In the genomic region with DNA sequence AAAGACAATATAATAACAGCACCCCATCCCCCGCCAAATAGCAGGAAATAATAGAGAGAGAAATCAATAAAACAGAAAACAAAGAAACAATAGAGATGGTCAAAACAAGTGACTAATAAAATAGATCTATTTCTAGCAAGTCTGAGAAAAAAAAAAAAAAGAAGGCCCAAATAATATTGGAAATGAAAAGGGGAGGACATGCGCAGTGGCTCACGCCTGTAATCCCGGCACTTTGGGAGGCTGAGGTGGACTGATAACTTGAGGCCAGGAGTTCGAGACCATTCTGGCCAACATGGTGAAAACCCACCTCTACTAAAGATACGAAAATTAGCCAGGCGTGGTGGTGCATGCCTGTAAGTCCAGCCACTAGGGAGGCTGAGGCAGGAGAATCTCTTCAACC, we compare ENCODE assay signal across 23 cellular contexts. TPM values are rescaled to one million over a fixed set of nuclear protein-coding genes. Genes with fewer than 3 reads are reported as not detected.
"Had no signal": no experiment of that assay in that cellular context is flagged by ENCODE, and none has a peak within 500 bp of the region (broad histone marks: within the 10 kb centered on the region; RNA-seq: fewer than 3 reads in every experiment).

No MANE protein-coding gene starts in this region.

- ATAC-seq: Panc1, PC-3 had no signal

- DNase-seq: Karpas-422, KG1, MG63, NCI-H1092 treated with DMSO at 0.1 percent for 48 hours, NCI-H1436, NCI-H187, NCI-H2029, NCI-H2081 treated with DMSO at 0.1 percent for 48 hours, NCI-H2171, NCI-H226, NCI-H446, NCI-H510A, NCI-H524 treated with DMSO at 0.1 percent for 48 hours, NCI-H69, NCI-H774, PC-3, SHP77, SK-N-SH had no signal

- H3K9ac ChIP-seq: SK-N-SH had no signal

- H3K36me3 ChIP-seq: MG63 had no signal

- H3K27ac ChIP-seq: HL-60, RWPE1 had no signal

- H3K9me3 ChIP-seq: MG63, SK-N-SH had no signal

- H3K4me3 ChIP-seq: MG63 had no signal

- H3K27me3 ChIP-seq: MG63 had no signal

- H3K4me2 ChIP-seq: SK-N-SH had no signal

RNA-seq across cellular contexts. Expression of gene HCRTR1, which starts 18.5 kb away (rescaled TPM):
- total RNA-seq: OCI-LY7, PC-3, SK-MEL-5 had no signal

RNA-seq across cellular contexts. Expression of gene TINAGL1, which starts 22.7 kb away (rescaled TPM):
- total RNA-seq: SK-MEL-5 had no signal
- polyA plus RNA-seq: SK-N-SH had no signal
